In genomic region chr4:101670370-101670769, GRCh38 we compare ENCODE assay signal across 19 cellular contexts.
A peak's percentile ranks its signal among the peaks of the same experiment; 100 is the strongest.
DNase-seq lines count a peak whose midpoint lies in the region; ATAC-seq, FAIRE-seq and TF ChIP-seq lines count a peak whose summit lies in the region.
"Had no signal": no experiment of that assay in that cellular context is flagged by ENCODE, and none has a peak within 500 bp of the region (broad histone marks: within the 10 kb centered on the region; RNA-seq: fewer than 3 reads in every experiment).

No MANE protein-coding gene starts in this region.

- H3K18ac ChIP-seq in H1 (ENCODE audit: extremely low read depth, low read length) (no peak overlapping the region), mesenchymal stem cell (ENCODE audit: low read depth in 1 of 2, low read length in 2 of 2) (no peak overlapping the region)

- H3K36me3 ChIP-seq in right atrium auricular region (no peaks in the 10 kb centered on the region), H1 (ENCODE audit: control insufficient read depth in 2 of 4, insufficient read depth in 4 of 4, low read length in 3 of 4) (no peaks in the 10 kb centered on the region), mesenchymal stem cell (ENCODE audit: control insufficient read depth in 1 of 2, insufficient read depth in 2 of 2, low read depth in 1 of 2, low read length in 2 of 2) (no peaks in the 10 kb centered on the region), tibial artery (no peaks in the 10 kb centered on the region)

- no peaks in the 10 kb centered on the region for H3K79me2 ChIP-seq in H1 (ENCODE audit: control insufficient read depth in 1 of 2, insufficient read depth in 2 of 2, low read length in 2 of 2)

- H3K9me3 ChIP-seq in right atrium auricular region (no peaks in the 10 kb centered on the region), H1 (ENCODE audit: insufficient read depth in 2 of 2, low read depth in 1 of 2, low read length in 1 of 2) (peaks cover 2 to 4% of the 10 kb centered on the region in 2 experiments; a peak in 1 of 4 replicates), mesenchymal stem cell (ENCODE audit: control insufficient read depth, low read length) (no peaks in the 10 kb centered on the region), tibial artery (no peaks in the 10 kb centered on the region)

- no peak overlapping the region for H2BK12ac ChIP-seq in H1 (ENCODE audit: low read depth, low read length)
- no peak overlapping the region for H2BK12ac ChIP-seq in mesenchymal stem cell (ENCODE audit: low read length in 2 of 2)

- no peak overlapping the region for H3K4me2 ChIP-seq in H1 (ENCODE audit: insufficient read depth in 1 of 2, low read depth in 2 of 2, low read length in 2 of 2)
- no peak overlapping the region for H3K4me2 ChIP-seq in mesenchymal stem cell (ENCODE audit: low read length, poor library complexity, severe bottlenecking)

- H3K4me1 ChIP-seq in right atrium auricular region (no peaks in the 10 kb centered on the region), H1 (replicated peaks in 1 of 4; ENCODE audit: control insufficient read depth in 3 of 4, insufficient read depth in 4 of 4, low read length in 3 of 4) (no peaks in the 10 kb centered on the region), mesenchymal stem cell (ENCODE audit: control insufficient read depth, insufficient read depth, low read depth, low read length) (no peaks in the 10 kb centered on the region), tibial artery (peaks cover 0 to 24% (median 4%) of the 10 kb centered on the region in 4 donors)

- H2BK15ac ChIP-seq in H1 (ENCODE audit: low read length) (no peak overlapping the region), mesenchymal stem cell (ENCODE audit: low read depth, poor library complexity, severe bottlenecking) (no peak overlapping the region)

- no peak overlapping the region for H3K4ac ChIP-seq in H1 (replicated peaks; ENCODE audit: insufficient read length, low read depth, low read length)
- no peak overlapping the region for H3K4ac ChIP-seq in mesenchymal stem cell (ENCODE audit: low read depth in 1 of 2, low read length in 2 of 2)

- H3K23me2 ChIP-seq in H1 (ENCODE audit: low read depth, low read length), result no peaks in the 10 kb centered on the region

- no peak for TF ChIP-seq RAD21 in H1 (IDR thresholded peaks at IDR 0.05 in 1 of 2, conservative IDR thresholded peaks at IDR 0.05 in 1 of 2; ENCODE audit: low read depth in 2 of 2, low read length in 2 of 2)

- ATAC-seq in Right ventricle myocardium inferior, result peak; percentile 23
- ATAC-seq: CD8-positive, alpha-beta T cell; HCT116 had no signal

- H2BK5ac ChIP-seq in H1 (ENCODE audit: low read depth, low read length) (no peak overlapping the region), mesenchymal stem cell (ENCODE audit: low read depth, low read length, poor library complexity, severe bottlenecking) (no peak overlapping the region)

- H3K27ac ChIP-seq in right atrium auricular region (no peak overlapping the region), H1 (ENCODE audit: low read depth, low read length) (no peak overlapping the region), mesenchymal stem cell (ENCODE audit: low read length, poor library complexity, severe bottlenecking) (no peak overlapping the region), tibial artery (peak overlapping the region; percentile 51 to 58)
- H3K27ac ChIP-seq: 22Rv1 had no signal

- H3K27me3 ChIP-seq in right atrium auricular region (no peaks in the 10 kb centered on the region), H1 (replicated peaks in 1 of 4; ENCODE audit: control insufficient read depth in 3 of 4, extremely low read depth in 1 of 4, insufficient read depth in 3 of 4, low read length in 3 of 4) (no peaks in the 10 kb centered on the region), mesenchymal stem cell (ENCODE audit: control insufficient read depth in 1 of 2, insufficient read depth in 1 of 2, low read length in 2 of 2) (no peaks in the 10 kb centered on the region), tibial artery (no peaks in the 10 kb centered on the region)

- intact Hi-C loops in Right ventricle myocardium inferior (cut with DNase I), result no loop called here
- intact Hi-C loops in tibial artery (cut with DNase I; ENCODE audit: low total_unique reads), result no loop called here

- DNase-seq in Right ventricle myocardium inferior (ENCODE audit: missing footprints) (no peak), right atrium auricular region (ENCODE audit: low spot score) (no peak), H1 (ENCODE audit: low read depth in 1 of 2, low spot score in 2 of 2) (no peak), mesenchymal stem cell (no peak), tibial artery (peak; percentile 51 to 64), urothelium cell line (ENCODE audit: low spot score) (no peak), iPS-NIHi11 (ENCODE audit: low spot score) (no peak), GOT3 (lab: John Stamatoyannopoulos, UW) (no peak)
- DNase-seq: CD8-positive, alpha-beta T cell; COR-L47; DMS153; DND-41; GDM1; IMR-90 had no signal

- no peaks in the 10 kb centered on the region for H3K79me1 ChIP-seq in H1 (ENCODE audit: low read depth, low read length)
- H3K79me1 ChIP-seq in mesenchymal stem cell (replicated peaks; ENCODE audit: low read length, poor library complexity, severe bottlenecking), result no peaks in the 10 kb centered on the region

- H2BK20ac ChIP-seq in H1 (ENCODE audit: low read length), result no peak overlapping the region

- H2AK5ac ChIP-seq in H1 (ENCODE audit: low read depth, low read length), result no peak overlapping the region
- no peak overlapping the region for H2AK5ac ChIP-seq in mesenchymal stem cell (ENCODE audit: low read length, severe bottlenecking)

- CTCF ChIA-PET in H1 (lab: Charles Lee; ENCODE audit: partially characterized antibody), result interaction anchor here (0.6 kb wide), 2 partner anchors 9 to 231 kb away, joined by 3 read pairs; no protein-coding TSS in a partner anchor

- no peak for FAIRE-seq in H1 (lab: Jason Lieb, UNC)
- FAIRE-seq in urothelium cell line (lab: Jason Lieb, UNC), result no peak
- FAIRE-seq: D721Med, GM12892, H54 had no signal

- H3K9ac ChIP-seq in H1 (replicated peaks in 1 of 4; ENCODE audit: extremely low read depth in 1 of 4, low read depth in 3 of 4, low read length in 3 of 4) (no peak overlapping the region), mesenchymal stem cell (ENCODE audit: low read length) (peak overlapping the region; percentile 13)

- H4K91ac ChIP-seq in H1 (replicated peaks; ENCODE audit: insufficient read length, low read length) (no peak overlapping the region), mesenchymal stem cell (ENCODE audit: low read length) (no peak overlapping the region)

- H4K5ac ChIP-seq in H1 (ENCODE audit: insufficient read length, low read depth, low read length), result no peak overlapping the region

- peak overlapping the region; percentile 81; the same call in 1 of the 2 replicates for H2AFZ ChIP-seq in H1 (ENCODE audit: low read length)
- H2AFZ ChIP-seq in mesenchymal stem cell (ENCODE audit: low read depth, low read length), result no peak overlapping the region

- no peak overlapping the region for H3K56ac ChIP-seq in H1 (replicated peaks; ENCODE audit: insufficient read length, low read depth, low read length)

- TF ChIP-seq POLR2A in H1 (IDR thresholded peaks at IDR 0.05; ENCODE audit: control extremely low read depth in 1 of 2, low read depth in 2 of 2, low read length in 2 of 2), result no peak

- H2BK120ac ChIP-seq in H1 (replicated peaks; ENCODE audit: low read depth, low read length) (no peak overlapping the region), mesenchymal stem cell (ENCODE audit: low read depth, low read length) (no peak overlapping the region)

- H3K23ac ChIP-seq in H1 (ENCODE audit: insufficient read length) (no peak overlapping the region), mesenchymal stem cell (ENCODE audit: low read length in 2 of 2) (no peak overlapping the region)

- H4K8ac ChIP-seq in H1 (ENCODE audit: extremely low read depth, insufficient read depth, low read length) (no peak overlapping the region), mesenchymal stem cell (ENCODE audit: low read length) (no peak overlapping the region)

- H3K4me3 ChIP-seq in right atrium auricular region (no peak overlapping the region), H1 (ENCODE audit: extremely low read depth in 1 of 4, insufficient read depth in 2 of 4, low read depth in 3 of 4, low read length in 4 of 4) (no peak overlapping the region), mesenchymal stem cell (ENCODE audit: insufficient read depth in 1 of 2, low read depth in 1 of 2, low read length in 2 of 2) (peak overlapping the region in 1 of 2 experiments; percentile 4), tibial artery (no peak overlapping the region)

- TF ChIP-seq CTCF in right atrium auricular region (IDR thresholded peaks at IDR 0.05) (no peak), H1 (IDR thresholded peaks at IDR 0.05; ENCODE audit: control extremely low read depth in 1 of 3, insufficient read depth in 1 of 3, low read depth in 1 of 3, low read length in 3 of 3) (no peak), tibial artery (IDR thresholded peaks at IDR 0.05) (no peak)

- 98% methylated on average over 4 of the region's 4 CpGs; no CpG with 5 or more reads in 1 of the 2 experiments for WGBS in H1 (ENCODE audit: extremely low coverage in 1 of 2, insufficient coverage in 1 of 2, insufficient read length in 1 of 2, insufficient replicate concordance in 2 of 2, low coverage in 1 of 2, low lambda C conversion rate in 2 of 2, missing lambda C conversion rate in 1 of 2), 2 experiments
- 97% methylated on average over 4 of the region's 4 CpGs for WGBS in mesenchymal stem cell

- TF ChIP-seq EP300 in H1 (IDR thresholded peaks at IDR 0.05; ENCODE audit: borderline replicate concordance in 1 of 2, low read depth in 2 of 2, low read length in 2 of 2), result no peak

- H4K20me1 ChIP-seq in H1 (replicated peaks in 1 of 2; ENCODE audit: control insufficient read depth in 1 of 2, insufficient read depth in 2 of 2, low read length in 2 of 2), result no peaks in the 10 kb centered on the region

- no peak overlapping the region for H3K14ac ChIP-seq in H1 (ENCODE audit: insufficient read length)
- H3K14ac ChIP-seq in mesenchymal stem cell (ENCODE audit: low read length in 2 of 2), result no peak overlapping the region

- POLR2A ChIA-PET in H1 (lab: Charles Lee; ENCODE audit: partially characterized antibody), result no interaction called here

TF ChIP-seq in H1, 55 proteins besides CTCF, POLR2A, EP300 and RAD21 (continues in another document):
- TF ChIP-seq SP2 (IDR thresholded peaks at IDR 0.05; ENCODE audit: low read length) (no peak), RXRA (IDR thresholded peaks at IDR 0.05; ENCODE audit: insufficient read depth, low read depth, low read length) (no peak), JUND (IDR thresholded peaks at IDR 0.05; ENCODE audit: low read length) (no peak), SRF (IDR thresholded peaks at IDR 0.05; ENCODE audit: low read depth, low read length) (no peak), SAP30 (IDR thresholded peaks at IDR 0.05; ENCODE audit: insufficient read depth, insufficient replicate concordance, low read length) (no peak), SUZ12 (IDR thresholded peaks at IDR 0.05; ENCODE audit: low read length) (no peak), ZNF274 (IDR thresholded peaks at IDR 0.05; ENCODE audit: borderline replicate concordance, extremely low read depth, low read length) (no peak), SIN3A (conservative IDR thresholded peaks at IDR 0.05 in 1 of 2, IDR thresholded peaks at IDR 0.05 in 1 of 2; ENCODE audit: low read depth in 1 of 2, low read length in 2 of 2) (no peak), SP4 (IDR thresholded peaks at IDR 0.05; ENCODE audit: low read length) (no peak), SP1 (IDR thresholded peaks at IDR 0.05; ENCODE audit: low read depth, low read length) (no peak)

Comparison
In these comparisons a context has a peak if more than half of its experiments do, and no peak if none do; other contexts are left out.
1. DNase-seq: peak in tibial artery (2 of 2); none in Right ventricle myocardium inferior (single experiment), right atrium auricular region (single experiment), H1 (0 of 2), mesenchymal stem cell (single experiment), urothelium cell line (single experiment), iPS-NIHi11 (single experiment) and GOT3 (single experiment).
2. H3K27ac ChIP-seq: peak in tibial artery (2 of 2); none in right atrium auricular region (0 of 2), H1 (single experiment) and mesenchymal stem cell (single experiment).